ENCODE assay signal across 22 cellular contexts in genomic region chr3:116512281-116512680, GRCh38.
DNase-seq lines count a peak whose midpoint lies in the region; ATAC-seq, FAIRE-seq and TF ChIP-seq lines count a peak whose summit lies in the region.
"Had no signal": no experiment of that assay in that cellular context is flagged by ENCODE, and none has a peak within 500 bp of the region (broad histone marks: within the 10 kb centered on the region; RNA-seq: fewer than 3 reads in every experiment).

No MANE protein-coding gene starts in this region.

- no peaks in the 10 kb centered on the region for H3K4me1 ChIP-seq in Caco-2
- H3K4me1 ChIP-seq: BLaER1, HAP-1 had no signal

- TF ChIP-seq CTCF in Caco-2 (IDR thresholded peaks at IDR 0.05; ENCODE audit: insufficient read depth in 1 of 2, low read depth in 1 of 2, low read length in 1 of 2, severe bottlenecking in 1 of 2, unreplicated experiment in 1 of 2), result no peak

- no peaks in the 10 kb centered on the region for H3K9me3 Mint-ChIP-seq in Caco-2 (ENCODE audit: unreplicated experiment)

- H3K4me3 Mint-ChIP-seq in Caco-2 (ENCODE audit: unreplicated experiment), result no peak overlapping the region
- H3K4me3 Mint-ChIP-seq: B cell; CD4-positive, CD25-positive, alpha-beta regulatory T cell; CD8-positive, alpha-beta memory T cell; HFFc6 had no signal

- H3K36me3 Mint-ChIP-seq in Caco-2 (ENCODE audit: insufficient read depth, unreplicated experiment), result no peaks in the 10 kb centered on the region
- H3K36me3 Mint-ChIP-seq: CD4-positive, CD25-positive, alpha-beta regulatory T cell; CD8-positive, alpha-beta memory T cell had no signal

- BruUV-seq in Caco-2 (replicated peaks; lab: Mats Ljungman, UMichigan), result no TSS peak

- FAIRE-seq in endometrium (lab: Jason Lieb, UNC), result peak; percentile 69
- FAIRE-seq: A204.1, GM12891, GM18507, H54 had no signal

- no peaks in the 10 kb centered on the region for H3K4me1 Mint-ChIP-seq in Caco-2 (ENCODE audit: low read depth, unreplicated experiment)
- H3K4me1 Mint-ChIP-seq: B cell; CD4-positive, CD25-positive, alpha-beta regulatory T cell; CD8-positive, alpha-beta memory T cell had no signal

- CTCF ChIA-PET in Caco-2 (lab: Charles Lee), result no interaction called here

- no peaks in the 10 kb centered on the region for H3K9me3 ChIP-seq in Caco-2
- H3K9me3 ChIP-seq: BLaER1, HAP-1 had no signal

- peaks cover 8% of the 10 kb centered on the region for H3K27me3 Mint-ChIP-seq in Caco-2 (ENCODE audit: insufficient read depth, unreplicated experiment)
- H3K27me3 Mint-ChIP-seq: B cell; CD4-positive, CD25-positive, alpha-beta regulatory T cell; CD8-positive, alpha-beta memory T cell had no signal

- intact Hi-C loops in Caco-2 (cut with micrococcal nuclease; ENCODE audit: unreplicated experiment), result no loop called here

- DNase-seq in NCI-H2171 treated with DMSO at 0.1 percent for 48 hours (lab: John Stamatoyannopoulos, UW), result peak; percentile 15
- DNase-seq in NCI-H2171 (lab: John Stamatoyannopoulos, UW), result no peak
- no peak for DNase-seq in hippocampal formation (lab: John Stamatoyannopoulos, UW)
- DNase-seq in NCI-H82 treated with DMSO at 0.1 percent for 48 hours (lab: John Stamatoyannopoulos, UW; ENCODE audit: unreplicated experiment), result no peak
- no peak for DNase-seq in Caco-2
- DNase-seq: Calu3; CD4-positive, CD25-positive, alpha-beta regulatory T cell; CD8-positive, alpha-beta memory T cell; DMS79; EL; GF-D8; GOT3; HFFc6 had no signal

- H3K27ac Mint-ChIP-seq in Caco-2 (ENCODE audit: unreplicated experiment), result no peak overlapping the region
- H3K27ac Mint-ChIP-seq: B cell; CD4-positive, CD25-positive, alpha-beta regulatory T cell; HFFc6 had no signal

- POLR2A ChIA-PET in Caco-2 (lab: Charles Lee), result no interaction called here

- no peaks in the 10 kb centered on the region for H3K27me3 ChIP-seq in Caco-2 (replicated peaks; ENCODE audit: control insufficient read depth, insufficient read depth, low read length)
- H3K27me3 ChIP-seq: BLaER1 had no signal

- H3K4me3 ChIP-seq in Caco-2 (ENCODE audit: low read depth, low read length), result no peak overlapping the region
- H3K4me3 ChIP-seq: BLaER1, HAP-1 had no signal

- no peaks in the 10 kb centered on the region for H3K36me3 ChIP-seq in Caco-2 (ENCODE audit: control insufficient read depth, insufficient read depth, low read length)
- H3K36me3 ChIP-seq: BLaER1, HAP-1 had no signal

- ATAC-seq in SK-N-SH treated with all-trans-retinoic acid at 6 μM for 48 hours, result peak; percentile 32; the same call in 1 of the 3 replicates

TF ChIP-seq in SK-N-SH treated with all-trans-retinoic acid at 6 μM for 48 hours, 23 proteins besides CTCF, POLR2A, EP300 and RAD21:
- TF ChIP-seq ISL1 (CRISPR knock-in tag; IDR thresholded peaks at IDR 0.05) (peak; percentile 45; the same call in 1 of the 2 replicates), SNAI2 (CRISPR knock-in tag; IDR thresholded peaks at IDR 0.05) (no peak), CSDC2 (CRISPR knock-in tag; IDR thresholded peaks at IDR 0.05) (no peak), TOX (CRISPR knock-in tag; IDR thresholded peaks at IDR 0.05; ENCODE audit: borderline replicate concordance) (no peak)
